In the genomic region with DNA sequence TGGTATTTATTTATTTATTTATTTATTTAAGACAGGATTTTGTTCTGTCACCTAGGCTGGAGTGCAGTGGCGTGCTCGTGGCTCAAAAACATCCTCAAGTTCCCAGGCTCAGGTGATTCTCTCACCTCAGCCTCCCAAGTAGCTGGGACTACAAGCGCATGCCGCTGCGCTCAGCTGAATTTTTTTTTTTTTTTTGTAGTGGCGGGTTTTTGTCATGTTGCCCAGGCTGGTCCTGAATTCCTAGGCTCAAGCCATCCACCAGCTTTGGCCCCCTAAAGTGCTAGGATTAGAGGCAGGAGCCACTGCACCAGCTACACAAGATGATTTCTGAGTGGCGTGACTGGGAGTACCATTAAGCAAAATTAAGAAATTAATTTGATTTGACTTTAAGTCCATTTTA, we compare ENCODE assay signal across 28 cellular contexts. TPM values are rescaled to one million over a fixed set of nuclear protein-coding genes. Genes with fewer than 3 reads are reported as not detected.
DNase-seq lines count a peak whose midpoint lies in the region; ATAC-seq and TF ChIP-seq lines count a peak whose summit lies in the region.
"Had no signal": no experiment of that assay in that cellular context is flagged by ENCODE, and none has a peak within 500 bp of the region (broad histone marks: within the 10 kb centered on the region; RNA-seq: fewer than 3 reads in every experiment).

No MANE protein-coding gene starts in this region.

- H3K36me3 Mint-ChIP-seq in immature natural killer cell: peaks cover 0 to 4% (median 0%) of the 10 kb centered on the region in 3 donors

- H3K9me3 ChIP-seq in GM23248 (ENCODE audit: low read depth) (no peaks in the 10 kb centered on the region), colonic mucosa (no peaks in the 10 kb centered on the region), mesenchymal stem cell (ENCODE audit: control insufficient read depth, low read length) (no peaks in the 10 kb centered on the region)
- H3K9me3 ChIP-seq: adrenal gland, BE2C had no signal

- peaks cover 0 to 2% (median 0%) of the 10 kb centered on the region in 3 donors for H3K27me3 Mint-ChIP-seq in immature natural killer cell (ENCODE audit: low read depth in 3 of 3)
- H3K27me3 Mint-ChIP-seq: activated CD4-positive, alpha-beta memory T cell treated with anti-CD3 and anti-CD28 coated beads for 36 hours; activated naive CD4-positive, alpha-beta T cell treated with anti-CD3 and anti-CD28 coated beads, Interleukin-2, amount 10 ng/mL, durations not matched to agents 7 days and 5 days; central memory CD8-positive, alpha-beta T cell; naive thymus-derived CD8-positive, alpha-beta T cell; type B pancreatic cell had no signal

- H2AK5ac ChIP-seq in mesenchymal stem cell (ENCODE audit: low read length, severe bottlenecking): no peak overlapping the region

- DNase-seq in GM23248: no peak
- no peak for DNase-seq in colonic mucosa
- no peak for DNase-seq in mesenchymal stem cell
- no peak for DNase-seq in inferior parietal cortex (ENCODE audit: extremely low spot score)
- no peak for DNase-seq in immature natural killer cell
- no peak for DNase-seq in NCI-H1048 (lab: John Stamatoyannopoulos, UW)
- DNase-seq: ACHN; activated CD4-positive, alpha-beta memory T cell treated with anti-CD3 and anti-CD28 coated beads for 36 hours; activated naive CD4-positive, alpha-beta T cell treated with anti-CD3 and anti-CD28 coated beads, Interleukin-2, amount 10 ng/mL, durations not matched to agents 7 days and 5 days; BE2C; endodermal cell; GOT3; hypothalamus; KG1; MM.1S; naive thymus-derived CD8-positive, alpha-beta T cell; NCI-H2227 treated with DMSO at 0.1 percent for 48 hours; NCI-H526 treated with DMSO at 0.1 percent for 48 hours; NK-92 treated with Interleukin-12 subunit alpha and Interleukin-12 subunit beta, amount 100 ng/mL, for 24 hours; occipital lobe; T-helper 2 cell had no signal

- H3K27me3 ChIP-seq in ACC112 (ENCODE audit: insufficient read depth, low read length) (no peaks in the 10 kb centered on the region), GM23248 (replicated peaks; ENCODE audit: insufficient read depth) (no peaks in the 10 kb centered on the region), colonic mucosa (no peaks in the 10 kb centered on the region), mesenchymal stem cell (ENCODE audit: control insufficient read depth in 1 of 2, insufficient read depth in 1 of 2, low read length in 2 of 2) (no peaks in the 10 kb centered on the region)
- H3K27me3 ChIP-seq: adrenal gland, BE2C had no signal

- peaks cover 12% of the 10 kb centered on the region; the same call in 1 of the 2 replicates for H3K36me3 ChIP-seq in ACC112 (ENCODE audit: insufficient read depth, low read length)
- peaks cover 21% of the 10 kb centered on the region for H3K36me3 ChIP-seq in GM23248 (ENCODE audit: low read depth)
- H3K36me3 ChIP-seq in colonic mucosa: no peaks in the 10 kb centered on the region
- peaks cover 0 to 6% of the 10 kb centered on the region in 2 experiments for H3K36me3 ChIP-seq in mesenchymal stem cell (ENCODE audit: control insufficient read depth in 1 of 2, insufficient read depth in 2 of 2, low read depth in 1 of 2, low read length in 2 of 2)

- no peak overlapping the region for H3K18ac ChIP-seq in mesenchymal stem cell (ENCODE audit: low read depth in 1 of 2, low read length in 2 of 2)

- H3K4me1 Mint-ChIP-seq in immature natural killer cell: peaks cover 38 to 55% of the 10 kb centered on the region in 2 donors
- H3K4me1 Mint-ChIP-seq: endodermal cell had no signal

- H3K4me3 Mint-ChIP-seq in immature natural killer cell: no peak overlapping the region
- H3K4me3 Mint-ChIP-seq: activated CD4-positive, alpha-beta memory T cell treated with anti-CD3 and anti-CD28 coated beads for 36 hours; activated naive CD4-positive, alpha-beta T cell treated with anti-CD3 and anti-CD28 coated beads, Interleukin-2, amount 10 ng/mL, durations not matched to agents 7 days and 5 days; activated T-helper 1 cell treated with anti-CD3 and anti-CD28 coated beads, Interleukin-12 subunit alpha, Interleukin-12 subunit beta, Interleukin-2, Interleukin-4 antibody, amounts not matched to agents 30 ng/mL and 10 ng/mL and 1 ng/mL, durations not matched to agents 14 hours and 24 hours and 36 hours; central memory CD8-positive, alpha-beta T cell; endodermal cell; stimulated activated effector memory CD8-positive, alpha-beta T cell treated with anti-CD3 and anti-CD28 coated beads, Interleukin-12 subunit alpha, Interleukin-12 subunit beta, amount 100 ng/mL, for 72 hours; type B pancreatic cell had no signal

- in situ Hi-C loops in GM23248 (cut with MboI): no loop called here

- no peak overlapping the region for H4K8ac ChIP-seq in mesenchymal stem cell (ENCODE audit: low read length)

- H4K91ac ChIP-seq in mesenchymal stem cell (ENCODE audit: low read length): no peak overlapping the region

- no peak for ATAC-seq in HG03045 (IDR thresholded peaks at IDR 0.05; ENCODE audit: unreplicated experiment)
- ATAC-seq: stimulated activated effector memory CD8-positive, alpha-beta T cell treated with anti-CD3 and anti-CD28 coated beads, Interleukin-12 subunit alpha, Interleukin-12 subunit beta, amount 100 ng/mL, for 72 hours had no signal

- H3K4me2 ChIP-seq in GM23248 (ENCODE audit: unreplicated experiment) (peak overlapping the region; percentile 25), mesenchymal stem cell (ENCODE audit: low read length, poor library complexity, severe bottlenecking) (no peak overlapping the region)

- WGBS in GM23248 (ENCODE audit: low coverage in 1 of 2, low lambda C conversion rate in 2 of 2, missing lambda C conversion rate in 2 of 2), 2 experiments: 96% methylated on average over 7 of the region's 7 CpGs
- WGBS in mesenchymal stem cell: 100% methylated on average over 6 of the region's 7 CpGs

- peaks cover 35% of the 10 kb centered on the region for H3K79me1 ChIP-seq in mesenchymal stem cell (replicated peaks; ENCODE audit: low read length, poor library complexity, severe bottlenecking)

- no peak overlapping the region for H3K4me3 ChIP-seq in ACC112 (ENCODE audit: low read depth, low read length)
- H3K4me3 ChIP-seq in GM23248: no peak overlapping the region
- H3K4me3 ChIP-seq in colonic mucosa: no peak overlapping the region
- no peak overlapping the region for H3K4me3 ChIP-seq in mesenchymal stem cell (ENCODE audit: insufficient read depth in 1 of 2, low read depth in 1 of 2, low read length in 2 of 2)
- H3K4me3 ChIP-seq: adrenal gland had no signal

- no peak overlapping the region for H2BK120ac ChIP-seq in mesenchymal stem cell (ENCODE audit: low read depth, low read length)

- no peak overlapping the region for H2BK12ac ChIP-seq in mesenchymal stem cell (ENCODE audit: low read length in 2 of 2)

- H3K9ac ChIP-seq in GM23248 (peak overlapping the region; percentile 76), colonic mucosa (ENCODE audit: low read depth in 2 of 2, low read length in 2 of 2) (no peak overlapping the region), mesenchymal stem cell (ENCODE audit: low read length) (peak overlapping the region; percentile 78)

- H3K79me2 ChIP-seq in ACC112 (ENCODE audit: control insufficient read depth, insufficient read depth, low read length, unreplicated experiment) (peaks cover 38% of the 10 kb centered on the region), GM23248 (ENCODE audit: insufficient read depth) (peaks cover 97% of the 10 kb centered on the region)

- H2BK15ac ChIP-seq in mesenchymal stem cell (ENCODE audit: low read depth, poor library complexity, severe bottlenecking): no peak overlapping the region

- no peaks in the 10 kb centered on the region for H4K20me1 ChIP-seq in GM23248 (ENCODE audit: insufficient read depth)

- H2BK5ac ChIP-seq in mesenchymal stem cell (ENCODE audit: low read depth, low read length, poor library complexity, severe bottlenecking): no peak overlapping the region

- H3K4me1 ChIP-seq in ACC112 (ENCODE audit: control insufficient read depth, insufficient read depth, low read length, unreplicated experiment) (peaks cover 26% of the 10 kb centered on the region), GM23248 (ENCODE audit: insufficient read depth) (peaks cover 52% of the 10 kb centered on the region), colonic mucosa (no peaks in the 10 kb centered on the region), mesenchymal stem cell (ENCODE audit: control insufficient read depth, insufficient read depth, low read depth, low read length) (peaks cover 2% of the 10 kb centered on the region)
- H3K4me1 ChIP-seq: BE2C had no signal

- no peak overlapping the region for H3K14ac ChIP-seq in mesenchymal stem cell (ENCODE audit: low read length in 2 of 2)

- H3K27ac ChIP-seq in ACC112 (ENCODE audit: low read depth, low read length) (peak overlapping the region; percentile 84), GM23248 (peak overlapping the region; percentile 93), colonic mucosa (peak overlapping the region; percentile 34), mesenchymal stem cell (ENCODE audit: low read length, poor library complexity, severe bottlenecking) (no peak overlapping the region)

- H2AFZ ChIP-seq in ACC112 (ENCODE audit: low read length, unreplicated experiment) (no peak overlapping the region), GM23248 (no peak overlapping the region), mesenchymal stem cell (ENCODE audit: low read depth, low read length) (no peak overlapping the region)

- no peak overlapping the region for H3K4ac ChIP-seq in mesenchymal stem cell (ENCODE audit: low read depth in 1 of 2, low read length in 2 of 2)

- no peaks in the 10 kb centered on the region for H3K9me2 ChIP-seq in GM23248 (ENCODE audit: insufficient read depth)

- H3F3A ChIP-seq in GM23248 (ENCODE audit: insufficient read depth): peaks cover 43% of the 10 kb centered on the region

- H3K23ac ChIP-seq in mesenchymal stem cell (ENCODE audit: low read length in 2 of 2): no peak overlapping the region

- no peak overlapping the region for H3K27ac Mint-ChIP-seq in immature natural killer cell
- H3K27ac Mint-ChIP-seq: activated CD4-positive, alpha-beta memory T cell treated with anti-CD3 and anti-CD28 coated beads for 36 hours; activated naive CD4-positive, alpha-beta T cell treated with anti-CD3 and anti-CD28 coated beads, Interleukin-2, amount 10 ng/mL, durations not matched to agents 7 days and 5 days; activated T-helper 1 cell treated with anti-CD3 and anti-CD28 coated beads, Interleukin-12 subunit alpha, Interleukin-12 subunit beta, Interleukin-2, Interleukin-4 antibody, amounts not matched to agents 30 ng/mL and 10 ng/mL and 1 ng/mL, durations not matched to agents 14 hours and 24 hours and 36 hours; endodermal cell; stimulated activated effector memory CD8-positive, alpha-beta T cell treated with anti-CD3 and anti-CD28 coated beads, Interleukin-12 subunit alpha, Interleukin-12 subunit beta, amount 100 ng/mL, for 72 hours; type B pancreatic cell had no signal

- no peaks in the 10 kb centered on the region for H3K9me3 Mint-ChIP-seq in immature natural killer cell
- H3K9me3 Mint-ChIP-seq: activated CD4-positive, alpha-beta memory T cell treated with anti-CD3 and anti-CD28 coated beads for 36 hours; activated naive CD4-positive, alpha-beta T cell treated with anti-CD3 and anti-CD28 coated beads, Interleukin-2, amount 10 ng/mL, durations not matched to agents 7 days and 5 days; activated T-helper 1 cell treated with anti-CD3 and anti-CD28 coated beads, Interleukin-12 subunit alpha, Interleukin-12 subunit beta, Interleukin-2, Interleukin-4 antibody, amounts not matched to agents 30 ng/mL and 10 ng/mL and 1 ng/mL, durations not matched to agents 14 hours and 24 hours and 36 hours; central memory CD8-positive, alpha-beta T cell; endodermal cell; naive thymus-derived CD8-positive, alpha-beta T cell; stimulated activated effector memory CD8-positive, alpha-beta T cell treated with anti-CD3 and anti-CD28 coated beads, Interleukin-12 subunit alpha, Interleukin-12 subunit beta, amount 100 ng/mL, for 72 hours had no signal

- no peak for TF ChIP-seq CTCF in colonic mucosa (IDR thresholded peaks at IDR 0.05)

- intact Hi-C loops in colonic mucosa (cut with DNase I): no loop called here

RNA-seq across cellular contexts. Expression of a gene that starts 31.7 kb away (rescaled TPM):
- 41.7 and 44.5 TPM in 2 replicates for total RNA-seq in GM23248 (2014; rRNA removed; shearing (Covaris generic))
- polyA plus RNA-seq in GM23248 (2016; fragmentation: Nextera tagmentation; extraction: Ambion mirVana) (33.5 and 35.0 TPM in 2 replicates), immature natural killer cell (10 to 100 TPM; 21.8 to 30.0 (median 24.1) TPM)
- total RNA-seq in colonic mucosa: 10 to 100 TPM; 20.9 to 43.1 TPM
- polyA plus RNA-seq in mesenchymal stem cell (2013, experiment 1 of 2): 8.8 TPM
- 9.2 TPM for polyA plus RNA-seq in mesenchymal stem cell (2013, experiment 2 of 2)

RNA-seq across cellular contexts. Expression of a gene that starts 31.9 kb away (rescaled TPM):
- total RNA-seq in GM23248 (2014; rRNA removed; shearing (Covaris generic)): 20.6 and 28.8 TPM in 2 replicates
- polyA plus RNA-seq in GM23248 (2016; fragmentation: Nextera tagmentation; extraction: Ambion mirVana) (32.0 and 32.1 TPM in 2 replicates), immature natural killer cell (10 to 100 TPM; 15.0 to 17.9 (median 15.6) TPM)
- 10 to 100 TPM; 11.3 to 14.0 TPM for total RNA-seq in colonic mucosa
- polyA plus RNA-seq in mesenchymal stem cell (2013, experiment 1 of 2): 13.8 TPM
- polyA plus RNA-seq in mesenchymal stem cell (2013, experiment 2 of 2): 13.7 TPM

Comparison
In these comparisons a context has a peak if more than half of its experiments do, and no peak if none do; other contexts are left out.
1. H3K9ac ChIP-seq: peak in GM23248 (single experiment) and mesenchymal stem cell (single experiment); none in colonic mucosa (0 of 2).